Comparison of ENCODE assay signal across 37 cellular contexts in the genomic region with DNA sequence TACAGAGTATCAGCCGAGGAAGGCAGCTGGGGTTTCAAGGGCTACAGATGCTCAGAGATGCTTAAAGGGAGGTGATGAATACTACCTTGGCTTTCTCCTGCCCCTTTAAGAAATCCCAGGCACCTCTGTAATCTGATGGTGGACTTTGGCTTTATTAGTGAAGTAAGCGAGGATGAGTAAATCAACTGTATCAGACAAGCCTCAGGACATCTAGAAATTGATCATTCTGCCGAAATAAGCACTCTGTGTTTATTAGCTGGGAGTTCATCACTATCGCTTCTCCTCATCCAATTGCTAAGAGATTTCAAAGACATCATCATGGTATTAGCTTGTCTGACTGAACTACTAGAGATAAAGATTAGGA.
"Had no signal": no experiment of that assay in that cellular context is flagged by ENCODE, and none has a peak within 500 bp of the region (broad histone marks: within the 10 kb centered on the region; RNA-seq: fewer than 3 reads in every experiment).

No MANE protein-coding gene starts in this region.

- FAIRE-seq: astrocyte, TTC549 had no signal

- H3K4me1 ChIP-seq: adrenal gland, body of pancreas, breast epithelium had no signal

- H3K27me3 Mint-ChIP-seq: activated B cell treated with CpG ODN at 0.5 μM for 24 hours; activated CD4-positive, alpha-beta memory T cell treated with anti-CD3 and anti-CD28 coated beads for 36 hours; activated CD4-positive, alpha-beta T cell treated with anti-CD3 and anti-CD28 coated beads, Interleukin-2, amount 10 ng/mL, durations not matched to agents 24 days and 14 days; activated CD8-positive, alpha-beta T cell treated with anti-CD3 and anti-CD28 coated beads for 36 hours; activated naive CD8-positive, alpha-beta T cell treated with anti-CD3 and anti-CD28 coated beads for 36 hours; activated T-helper 17 cell treated with anti-CD3 and anti-CD28 coated beads, Interleukin-2, amount 50 U/mL, for 72 hours had no signal

- H3K9me3 ChIP-seq: adrenal gland, body of pancreas, breast epithelium had no signal

- H3K36me3 Mint-ChIP-seq: activated CD4-positive, alpha-beta memory T cell treated with anti-CD3 and anti-CD28 coated beads for 36 hours; activated naive CD4-positive, alpha-beta T cell treated with anti-CD3 and anti-CD28 coated beads, Interleukin-2, amount 50 U/mL, for 72 hours; activated naive CD8-positive, alpha-beta T cell treated with anti-CD3 and anti-CD28 coated beads for 36 hours had no signal

- H3K4me1 Mint-ChIP-seq: activated CD4-positive, alpha-beta T cell treated with anti-CD3 and anti-CD28 coated beads, Interleukin-2, amount 10 ng/mL, durations not matched to agents 24 days and 14 days; activated naive CD8-positive, alpha-beta T cell treated with anti-CD3 and anti-CD28 coated beads for 36 hours; activated T-helper 17 cell treated with anti-CD3 and anti-CD28 coated beads, Interleukin-2, amount 50 U/mL, for 72 hours had no signal

- H3K27ac Mint-ChIP-seq: activated B cell treated with CpG ODN at 0.5 μM for 24 hours; activated CD4-positive, alpha-beta memory T cell treated with anti-CD3 and anti-CD28 coated beads for 36 hours; activated CD4-positive, alpha-beta T cell treated with anti-CD3 and anti-CD28 coated beads, Interleukin-2, amount 10 ng/mL, durations not matched to agents 24 days and 14 days; activated CD8-positive, alpha-beta T cell treated with anti-CD3 and anti-CD28 coated beads for 36 hours; activated naive CD4-positive, alpha-beta T cell treated with anti-CD3 and anti-CD28 coated beads for 36 hours; activated naive CD4-positive, alpha-beta T cell treated with anti-CD3 and anti-CD28 coated beads, Interleukin-2, amount 50 U/mL, for 72 hours; activated naive CD8-positive, alpha-beta T cell treated with anti-CD3 and anti-CD28 coated beads for 36 hours; activated T-cell treated with anti-CD3 and anti-CD28 coated beads, Interleukin-2, amount 50 U/mL, for 72 hours; activated T-helper 1 cell treated with anti-CD3 and anti-CD28 coated beads, Interleukin-12 subunit alpha, Interleukin-12 subunit beta, Interleukin-2, Interleukin-4 antibody, amounts not matched to agents 30 ng/mL and 10 ng/mL and 1 ng/mL, durations not matched to agents 14 hours and 24 hours and 36 hours; activated T-helper 17 cell treated with anti-CD3 and anti-CD28 coated beads, Interleukin-2, amount 50 U/mL, for 72 hours; T-helper 1 cell treated with Interleukin-12 subunit alpha and Interleukin-12 subunit beta and Interleukin-4 antibody, amounts not matched to agents 30 μg/mL and 1 μg/mL, for 36 hours; T-helper 2 cell treated with Interferon-gamma antibody and Interleukin-4, amounts not matched to agents 5 μg/mL and 100 μg/mL, for 36 hours had no signal

- H3K9me3 Mint-ChIP-seq: activated B cell treated with CpG ODN at 0.5 μM for 24 hours; activated CD4-positive, alpha-beta memory T cell treated with anti-CD3 and anti-CD28 coated beads for 36 hours; activated CD4-positive, alpha-beta T cell treated with anti-CD3 and anti-CD28 coated beads, Interleukin-2, amount 10 ng/mL, durations not matched to agents 24 days and 14 days; activated CD8-positive, alpha-beta T cell treated with anti-CD3 and anti-CD28 coated beads for 36 hours; activated naive CD4-positive, alpha-beta T cell treated with anti-CD3 and anti-CD28 coated beads for 36 hours; activated naive CD4-positive, alpha-beta T cell treated with anti-CD3 and anti-CD28 coated beads, Interleukin-2, amount 50 U/mL, for 72 hours; activated naive CD8-positive, alpha-beta T cell treated with anti-CD3 and anti-CD28 coated beads for 36 hours; activated T-cell treated with anti-CD3 and anti-CD28 coated beads, Interleukin-2, amount 50 U/mL, for 4 hours; activated T-cell treated with anti-CD3 and anti-CD28 coated beads, Interleukin-2, amount 50 U/mL, for 72 hours; activated T-helper 1 cell treated with anti-CD3 and anti-CD28 coated beads, Interleukin-12 subunit alpha, Interleukin-12 subunit beta, Interleukin-2, Interleukin-4 antibody, amounts not matched to agents 30 ng/mL and 10 ng/mL and 1 ng/mL, durations not matched to agents 14 hours and 24 hours and 36 hours; activated T-helper 17 cell treated with anti-CD3 and anti-CD28 coated beads, Interleukin-2, amount 50 U/mL, for 72 hours; T-helper 1 cell treated with Interleukin-12 subunit alpha and Interleukin-12 subunit beta and Interleukin-4 antibody, amounts not matched to agents 30 μg/mL and 1 μg/mL, for 36 hours; T-helper 2 cell treated with Interferon-gamma antibody and Interleukin-4, amounts not matched to agents 5 μg/mL and 100 μg/mL, for 36 hours had no signal

- H3K27me3 ChIP-seq: adrenal gland, body of pancreas, brain microvascular endothelial cell, breast epithelium had no signal

- H3K27ac ChIP-seq: adrenal gland, body of pancreas, brain microvascular endothelial cell, breast epithelium, VCaP had no signal

- DNase-seq: activated B cell treated with CpG ODN at 0.5 μM for 24 hours; activated CD4-positive, alpha-beta memory T cell treated with anti-CD3 and anti-CD28 coated beads for 36 hours; activated CD4-positive, alpha-beta T cell treated with anti-CD3 and anti-CD28 coated beads for 4 hours; activated CD4-positive, alpha-beta T cell treated with anti-CD3 and anti-CD28 coated beads, Interleukin-2, amount 10 ng/mL, durations not matched to agents 24 days and 14 days; activated CD4-positive, alpha-beta T cell treated with anti-CD3 and anti-CD28 coated beads, Interleukin-2, amount 50 U/mL, for 1 hour; activated CD4-positive, alpha-beta T cell treated with anti-CD3 and anti-CD28 coated beads, Interleukin-2, amount 50 U/mL, for 4 hours; activated CD4-positive, CD25-positive, alpha-beta regulatory T cell treated with anti-CD3 and anti-CD28 coated beads, Interleukin-2, amount 50 U/mL, for 72 hours; activated CD8-positive, alpha-beta memory T cell treated with anti-CD3 and anti-CD28 coated beads, Interleukin-2, amount 50 U/mL, for 4 hours; activated CD8-positive, alpha-beta T cell treated with anti-CD3 and anti-CD28 coated beads for 36 hours; activated effector memory CD4-positive, alpha-beta T cell treated with anti-CD3 and anti-CD28 coated beads, Interleukin-2, amount 50 U/mL, for 16 hours; activated gamma-delta T cell treated with Interleukin-2 at 50 U/mL for 16 hours; activated naive CD4-positive, alpha-beta T cell; activated naive CD4-positive, alpha-beta T cell treated with anti-CD3 and anti-CD28 coated beads for 36 hours; activated naive CD4-positive, alpha-beta T cell treated with anti-CD3 and anti-CD28 coated beads, Interleukin-2, amount 50 U/mL, for 16 hours; activated naive CD8-positive, alpha-beta T cell treated with anti-CD3 and anti-CD28 coated beads for 36 hours; activated T-cell treated with anti-CD3 and anti-CD28 coated beads for 4 hours; activated T-cell treated with anti-CD3 and anti-CD28 coated beads, Interleukin-2, amount 50 U/mL, for 1 hour; activated T-cell treated with anti-CD3 and anti-CD28 coated beads, Interleukin-2, amount 50 U/mL, for 4 hours; activated T-cell treated with anti-CD3 and anti-CD28 coated beads, Interleukin-2, amount 50 U/mL, for 72 hours; adrenal gland; amniotic stem cell; aorta; body of pancreas; brain microvascular endothelial cell; central memory CD4-positive, alpha-beta T cell; T-helper 1 cell; T-helper 2 cell; T-helper 9 cell had no signal

- H3K36me3 ChIP-seq: adrenal gland, brain microvascular endothelial cell, breast epithelium had no signal

- H3K4me3 ChIP-seq: adrenal gland, body of pancreas, breast epithelium had no signal

- ATAC-seq: activated CD8-positive, alpha-beta T cell treated with anti-CD3 and anti-CD28 coated beads for 36 hours; activated naive CD4-positive, alpha-beta T cell treated with anti-CD3 and anti-CD28 coated beads, Interleukin-2, amount 50 U/mL, for 72 hours; activated T-cell treated with anti-CD3 and anti-CD28 coated beads, Interleukin-2, amount 50 U/mL, for 4 hours; activated T-cell treated with anti-CD3 and anti-CD28 coated beads, Interleukin-2, amount 50 U/mL, for 72 hours; activated T-helper 17 cell treated with anti-CD3 and anti-CD28 coated beads, Interleukin-2, amount 50 U/mL, for 72 hours; body of pancreas had no signal

- H3K4me3 Mint-ChIP-seq: activated B cell treated with CpG ODN at 0.5 μM for 24 hours; activated CD4-positive, alpha-beta memory T cell treated with anti-CD3 and anti-CD28 coated beads for 36 hours; activated CD4-positive, alpha-beta T cell treated with anti-CD3 and anti-CD28 coated beads, Interleukin-2, amount 10 ng/mL, durations not matched to agents 24 days and 14 days; activated CD8-positive, alpha-beta T cell treated with anti-CD3 and anti-CD28 coated beads for 36 hours; activated naive CD4-positive, alpha-beta T cell treated with anti-CD3 and anti-CD28 coated beads for 36 hours; activated naive CD8-positive, alpha-beta T cell treated with anti-CD3 and anti-CD28 coated beads for 36 hours; activated T-cell treated with anti-CD3 and anti-CD28 coated beads, Interleukin-2, amount 50 U/mL, for 4 hours; activated T-cell treated with anti-CD3 and anti-CD28 coated beads, Interleukin-2, amount 50 U/mL, for 72 hours; activated T-helper 1 cell treated with anti-CD3 and anti-CD28 coated beads, Interleukin-12 subunit alpha, Interleukin-12 subunit beta, Interleukin-2, Interleukin-4 antibody, amounts not matched to agents 30 ng/mL and 10 ng/mL and 1 ng/mL, durations not matched to agents 14 hours and 24 hours and 36 hours; activated T-helper 17 cell treated with anti-CD3 and anti-CD28 coated beads, Interleukin-2, amount 50 U/mL, for 72 hours; T-helper 1 cell treated with Interleukin-12 subunit alpha and Interleukin-12 subunit beta and Interleukin-4 antibody, amounts not matched to agents 30 μg/mL and 1 μg/mL, for 36 hours; T-helper 2 cell treated with Interferon-gamma antibody and Interleukin-4, amounts not matched to agents 5 μg/mL and 100 μg/mL, for 36 hours had no signal
